ENCODE assay signal across 1 cellular context in genomic region chr9:124369236-124369797, GRCh38.
TF ChIP-seq lines count a peak whose summit lies in the region.

No MANE protein-coding gene starts in this region.

TF ChIP-seq in H1, 55 proteins besides CTCF, POLR2A, EP300 and RAD21 (continued from another document):
- TF ChIP-seq CHD7 (IDR thresholded peaks at IDR 0.05; ENCODE audit: insufficient replicate concordance, low read length) (no peak), TCF12 (IDR thresholded peaks at IDR 0.05; ENCODE audit: low read depth, low read length) (no peak), BRCA1 (IDR thresholded peaks at IDR 0.05; ENCODE audit: low read depth, low read length) (no peak), SAP30 (IDR thresholded peaks at IDR 0.05; ENCODE audit: insufficient read depth, insufficient replicate concordance, low read length) (no peak), MAX (IDR thresholded peaks at IDR 0.05) (no peak), GABPA (IDR thresholded peaks at IDR 0.05; ENCODE audit: borderline replicate concordance, insufficient read depth, low read length) (no peak), POU5F1 (IDR thresholded peaks at IDR 0.05; ENCODE audit: low read depth, low read length) (no peak), RXRA (IDR thresholded peaks at IDR 0.05; ENCODE audit: insufficient read depth, low read depth, low read length) (no peak), PHF8 (conservative IDR thresholded peaks at IDR 0.05; ENCODE audit: low read depth, low read length) (no peak), SRF (IDR thresholded peaks at IDR 0.05; ENCODE audit: low read depth, low read length) (no peak), SIX5 (IDR thresholded peaks at IDR 0.05; ENCODE audit: low read depth, low read length) (no peak), HDAC6 (IDR thresholded peaks at IDR 0.05; ENCODE audit: low read depth, low read length) (no peak), CTBP2 (IDR thresholded peaks at IDR 0.05; ENCODE audit: borderline replicate concordance, insufficient read depth, insufficient read length, low read length) (no peak), TEAD4 (IDR thresholded peaks at IDR 0.05; ENCODE audit: low read depth, low read length) (no peak), USF2 (IDR thresholded peaks at IDR 0.05; ENCODE audit: low read length) (no peak), NRF1 (IDR thresholded peaks at IDR 0.05; ENCODE audit: low read depth, low read length) (no peak), SUZ12 (IDR thresholded peaks at IDR 0.05; ENCODE audit: low read length) (no peak), JUN (IDR thresholded peaks at IDR 0.05; ENCODE audit: low read depth, low read length) (no peak), RNF2 (IDR thresholded peaks at IDR 0.05; ENCODE audit: borderline replicate concordance, low read depth, low read length, missing control alignments, poor library complexity, severe bottlenecking) (no peak)
